In the genomic region with DNA sequence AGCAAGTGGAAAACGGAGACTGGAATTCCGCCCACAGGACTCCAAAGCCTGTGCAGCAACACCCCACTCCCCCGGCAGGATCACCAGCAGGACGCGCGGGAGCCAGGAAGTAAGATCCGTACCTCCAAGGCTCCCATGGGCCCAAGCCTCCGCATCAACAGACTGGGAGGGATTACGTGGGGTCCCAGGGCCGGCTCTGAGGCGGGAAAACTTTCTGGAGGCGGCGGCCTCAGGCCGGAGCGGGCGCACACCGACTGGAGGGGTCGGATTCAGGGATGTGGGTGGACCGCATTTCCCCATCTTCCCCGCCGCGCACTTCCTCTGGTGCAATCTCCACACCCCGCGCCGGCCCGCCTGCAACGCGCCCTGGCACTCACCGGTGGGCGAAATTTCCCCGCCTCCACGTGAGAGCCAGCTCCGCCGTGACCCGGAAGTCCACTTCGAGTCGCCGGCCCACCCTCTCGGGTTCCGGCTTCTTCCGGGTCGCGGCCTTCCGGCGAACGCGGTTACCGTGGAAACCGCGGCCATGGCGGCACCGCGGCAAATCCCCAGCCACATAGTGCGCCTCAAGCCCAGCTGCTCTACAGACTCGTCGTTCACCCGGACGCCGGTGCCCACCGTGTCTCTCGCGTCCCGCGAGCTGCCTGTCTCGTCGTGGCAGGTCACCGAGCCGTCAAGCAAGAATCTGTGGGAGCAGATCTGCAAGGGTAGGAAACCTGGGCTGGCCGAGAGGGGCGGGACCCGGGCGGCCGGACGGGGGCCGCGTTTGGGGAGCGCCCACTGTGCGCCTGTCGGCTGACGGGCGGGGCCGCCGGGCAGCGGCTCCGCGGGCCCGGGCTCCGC, we compare ENCODE assay signal across 8 cellular contexts. TPM values are rescaled to one million over a fixed set of nuclear protein-coding genes. Genes with fewer than 3 reads are reported as not detected.
A peak's percentile ranks its signal among the peaks of the same experiment; 100 is the strongest.
DNase-seq lines count a peak whose midpoint lies in the region; FAIRE-seq and TF ChIP-seq lines count a peak whose summit lies in the region.

Gene IQCK, plus strand, starts transcription at position 491 of the 843 bp plus-strand sequence. Its CDS starts 36 bp downstream, at position 527.
Gene KNOP1, minus strand, starts transcription at position 447 of the 843 bp plus-strand sequence. CDS start 3,192 bp downstream, outside the sequence.

- H3K9me3 ChIP-seq in SJSA1 (replicated peaks), result no peaks in the 10 kb centered on the region
- no peaks in the 10 kb centered on the region for H3K9me3 ChIP-seq in neutrophil

- FAIRE-seq in H54 (lab: Jason Lieb, UNC), result no peak

- H3K27me3 ChIP-seq in SJSA1 (replicated peaks) (no peaks in the 10 kb centered on the region), neutrophil (no peaks in the 10 kb centered on the region)

- H3K36me3 ChIP-seq in SJSA1, result peaks cover 31% of the 10 kb centered on the region
- H3K36me3 ChIP-seq in neutrophil, result no peaks in the 10 kb centered on the region

- peak within 1 kb of the TSS; percentile 89 for H3K4me3 ChIP-seq in SJSA1
- H3K4me3 ChIP-seq in neutrophil (ENCODE audit: low read depth in 1 of 2, low read length in 1 of 2), result peak within 1 kb of the TSS; percentile 88 to 89

- DNase-seq in GM03348 (ENCODE audit: low spot score) (peak; percentile 97), H54 (ENCODE audit: insufficient read length, low spot score) (peak; percentile 94), LoVo (ENCODE audit: low spot score) (peak; percentile 87), SJSA1 (ENCODE audit: low read depth in 1 of 2, low spot score in 2 of 2) (peak; percentile 90 to 91), germinal center (ENCODE audit: low spot score) (peak; percentile 94)
- peak; percentile 92 for DNase-seq in activated naive CD4-positive, alpha-beta T cell treated with anti-CD3 and anti-CD28 coated beads, Interleukin-2, amount 10 ng/mL, durations not matched to agents 7 days and 5 days

- H3K4me3 Mint-ChIP-seq in activated naive CD4-positive, alpha-beta T cell treated with anti-CD3 and anti-CD28 coated beads, Interleukin-2, amount 10 ng/mL, durations not matched to agents 7 days and 5 days, result peak within 1 kb of the TSS; percentile 93

- peaks cover 24% of the 10 kb centered on the region for H3K4me1 Mint-ChIP-seq in activated naive CD4-positive, alpha-beta T cell treated with anti-CD3 and anti-CD28 coated beads, Interleukin-2, amount 10 ng/mL, durations not matched to agents 7 days and 5 days

- TF ChIP-seq CTCF in neutrophil (IDR thresholded peaks at IDR 0.05) (no peak), subcutaneous adipose tissue (IDR thresholded peaks at IDR 0.05; ENCODE audit: low read depth) (no peak)

- no peaks in the 10 kb centered on the region for H3K27me3 Mint-ChIP-seq in activated naive CD4-positive, alpha-beta T cell treated with anti-CD3 and anti-CD28 coated beads, Interleukin-2, amount 10 ng/mL, durations not matched to agents 7 days and 5 days

- CTCF ChIA-PET in activated naive CD4-positive, alpha-beta T cell treated with anti-CD3 and anti-CD28 coated beads, Interleukin-2, amount 10 ng/mL, durations not matched to agents 7 days and 5 days (lab: Charles Lee), result no interaction called here

- peak within 1 kb of the TSS; percentile 80 for H3K27ac Mint-ChIP-seq in activated naive CD4-positive, alpha-beta T cell treated with anti-CD3 and anti-CD28 coated beads, Interleukin-2, amount 10 ng/mL, durations not matched to agents 7 days and 5 days

- peaks cover 14% of the 10 kb centered on the region for H3K4me1 ChIP-seq in SJSA1 (replicated peaks)
- H3K4me1 ChIP-seq in neutrophil (ENCODE audit: control insufficient read depth in 1 of 2, insufficient read depth in 1 of 2, low read depth in 1 of 2, low read length in 1 of 2), result peaks cover 11 to 18% of the 10 kb centered on the region in 2 experiments

- no peaks in the 10 kb centered on the region for H3K9me3 Mint-ChIP-seq in activated naive CD4-positive, alpha-beta T cell treated with anti-CD3 and anti-CD28 coated beads, Interleukin-2, amount 10 ng/mL, durations not matched to agents 7 days and 5 days

- peak; percentile 78; the same call in 1 of the 2 replicates for TF ChIP-seq POLR2A in H54 (IDR thresholded peaks at IDR 0.05; ENCODE audit: low read depth, low read length)

- peaks cover 15% of the 10 kb centered on the region for H3K36me3 Mint-ChIP-seq in activated naive CD4-positive, alpha-beta T cell treated with anti-CD3 and anti-CD28 coated beads, Interleukin-2, amount 10 ng/mL, durations not matched to agents 7 days and 5 days

- peak within 1 kb of the TSS; percentile 76 for H3K27ac ChIP-seq in SJSA1
- peak within 1 kb of the TSS; percentile 3 for H3K27ac ChIP-seq in neutrophil

RNA-seq across cellular contexts. Expression of gene IQCK, which starts in this region (rescaled TPM):
- total RNA-seq in SJSA1 (2014; rRNA removed; shearing (Covaris generic)), result 1.8 and 10.5 TPM in 2 replicates
- 10 to 100 TPM; 16.7 to 37.0 (median 26.9) TPM for total RNA-seq in subcutaneous adipose tissue

RNA-seq across cellular contexts. Expression of gene KNOP1, which starts in this region (rescaled TPM):
- total RNA-seq in SJSA1 (2014; rRNA removed; shearing (Covaris generic)), result 23.1 and 46.2 TPM in 2 replicates
- 10 to 100 TPM in 3 of 4 donors, 1 to 10 TPM in 1; 5.7 to 19.4 (median 13.8) TPM for total RNA-seq in subcutaneous adipose tissue

Comparison
In these comparisons a context has a peak if more than half of its experiments do, and no peak if none do; other contexts are left out.
1. Peak in every context shown above with its lines: DNase-seq, H3K4me3 ChIP-seq and H3K27ac ChIP-seq.